1 cellular context compared by ENCODE assay signal in the genomic region with DNA sequence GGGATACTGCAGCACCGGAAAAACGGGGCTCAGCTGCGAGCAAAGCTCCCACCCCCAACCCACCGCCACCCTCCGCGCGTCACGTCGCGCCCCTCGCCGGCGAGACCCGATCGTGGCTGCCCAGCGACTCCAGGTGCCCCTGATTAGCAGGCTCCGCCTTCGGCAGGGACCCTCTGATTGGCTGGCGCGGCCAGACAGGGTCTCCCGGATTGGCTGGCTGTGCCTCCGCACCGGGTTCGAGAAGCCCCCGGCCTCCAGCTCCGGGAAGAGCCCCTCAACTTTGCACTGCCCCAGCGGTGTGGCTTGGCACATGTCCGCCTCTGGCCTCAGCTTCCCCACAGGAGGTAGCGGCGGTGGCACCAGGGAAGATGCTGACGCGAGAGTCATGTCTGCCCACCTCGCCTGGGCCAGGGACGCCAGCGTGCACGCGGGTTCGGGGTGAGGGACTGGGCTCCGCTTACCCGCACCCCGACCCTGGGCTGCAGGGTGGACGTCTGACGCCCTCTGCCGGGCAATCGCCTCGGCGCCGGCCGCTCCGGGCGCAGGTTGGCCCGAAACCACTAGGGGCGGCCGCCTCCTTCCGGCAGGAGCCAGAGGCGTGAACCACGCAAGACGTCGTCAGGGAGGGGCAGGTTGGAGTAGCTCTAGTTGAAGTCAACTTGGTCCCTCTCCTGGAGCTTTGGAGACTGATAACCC.
TF ChIP-seq lines count a peak whose summit lies in the region.

No MANE protein-coding gene starts in this region.

TF ChIP-seq in HepG2, 621 proteins besides CTCF, POLR2A, EP300 and RAD21 (continued from another document):
- TF ChIP-seq ZNF33B (CRISPR knock-in tag; IDR thresholded peaks at IDR 0.05) = peak; percentile 92; the same call in 1 of the 2 replicates
- TF ChIP-seq, protein P1, sequence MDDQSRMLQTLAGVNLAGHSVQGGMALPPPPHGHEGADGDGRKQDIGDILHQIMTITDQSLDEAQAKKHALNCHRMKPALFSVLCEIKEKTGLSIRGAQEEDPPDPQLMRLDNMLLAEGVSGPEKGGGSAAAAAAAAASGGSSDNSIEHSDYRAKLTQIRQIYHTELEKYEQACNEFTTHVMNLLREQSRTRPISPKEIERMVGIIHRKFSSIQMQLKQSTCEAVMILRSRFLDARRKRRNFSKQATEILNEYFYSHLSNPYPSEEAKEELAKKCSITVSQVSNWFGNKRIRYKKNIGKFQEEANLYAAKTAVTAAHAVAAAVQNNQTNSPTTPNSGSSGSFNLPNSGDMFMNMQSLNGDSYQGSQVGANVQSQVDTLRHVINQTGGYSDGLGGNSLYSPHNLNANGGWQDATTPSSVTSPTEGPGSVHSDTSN (CRISPR knock-in tag; IDR thresholded peaks at IDR 0.05; ENCODE audit: borderline replicate concordance) = 0 out of 2 replicates have a peak, but pooled peaks have one; percentile 45
